In the genomic region with DNA sequence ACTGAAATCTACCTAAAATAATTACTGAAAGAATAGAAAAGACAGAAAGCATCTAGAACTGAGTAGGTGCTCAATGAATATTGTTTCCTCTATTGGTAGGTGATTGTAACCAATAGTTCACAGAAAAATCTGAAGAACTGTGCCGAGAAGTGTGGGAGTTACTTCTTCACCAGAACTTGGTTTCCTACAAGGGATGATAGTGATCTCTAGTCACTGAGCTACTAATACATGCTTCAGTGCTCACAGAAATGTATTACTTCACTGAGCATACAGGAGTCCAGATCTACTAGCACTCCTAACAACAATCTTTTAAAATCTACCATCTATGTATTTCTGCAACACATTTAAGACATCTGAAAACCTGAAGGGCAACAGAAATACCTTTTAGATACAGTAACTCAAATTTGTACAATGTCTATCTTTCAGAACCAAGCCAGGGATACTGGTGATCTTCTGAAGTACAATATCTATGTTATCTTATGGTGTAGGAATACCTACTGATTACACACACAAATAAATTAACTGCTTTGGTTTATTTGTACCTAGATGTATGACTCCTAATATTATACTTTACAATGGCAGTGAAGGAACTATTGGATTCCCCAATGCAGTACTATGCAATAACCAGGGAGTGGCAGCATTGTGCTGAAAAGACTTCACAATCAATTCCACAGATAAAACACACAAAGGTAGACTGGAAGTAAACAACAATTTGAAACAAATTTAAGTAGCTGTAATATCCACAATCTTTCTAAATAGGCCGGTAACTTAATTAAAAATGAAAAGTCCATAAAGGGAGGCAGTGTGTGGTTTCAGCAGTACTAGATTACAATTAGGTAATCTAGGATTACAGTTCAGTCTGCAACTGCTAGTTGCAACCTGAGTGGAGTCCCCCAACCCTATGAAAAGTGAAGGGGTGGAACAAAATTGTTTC, we compare ENCODE assay signal across 8 cellular contexts.
DNase-seq lines count a peak whose midpoint lies in the region; ATAC-seq and TF ChIP-seq lines count a peak whose summit lies in the region.

No MANE protein-coding gene starts in this region.

- TF ChIP-seq CTCF in LNCaP clone FGC (IDR thresholded peaks at IDR 0.05; ENCODE audit: control insufficient read depth, extremely low read depth, insufficient read depth) (peak; percentile 80), colonic mucosa (IDR thresholded peaks at IDR 0.05) (peak; percentile 97), lower lobe of right lung (IDR thresholded peaks at IDR 0.05) (peak; percentile 90), upper lobe of right lung (IDR thresholded peaks at IDR 0.05) (peak; percentile 98)

- H3K4me3 ChIP-seq in LNCaP clone FGC (ENCODE audit: low read depth, low read length) (no peak overlapping the region), colonic mucosa (no peak overlapping the region), lower lobe of right lung (no peak overlapping the region), upper lobe of right lung (no peak overlapping the region)

- DNase-seq in AG08395 (ENCODE audit: low spot score) (peak; percentile 49), GM03348 (ENCODE audit: low spot score) (peak; percentile 60), LNCaP clone FGC (ENCODE audit: low read depth) (no peak), SHP77 treated with DMSO at 0.1 percent for 48 hours (lab: John Stamatoyannopoulos, UW) (peak; percentile 17), colonic mucosa (peak; percentile 38), lower lobe of right lung (no peak), upper lobe of right lung (no peak), HuH-7.5 (ENCODE audit: low spot score) (no peak)

- H3K27ac ChIP-seq in colonic mucosa = no peak overlapping the region
- no peak overlapping the region for H3K27ac ChIP-seq in lower lobe of right lung
- H3K27ac ChIP-seq in upper lobe of right lung = no peak overlapping the region

- no peak overlapping the region for H3K9ac ChIP-seq in colonic mucosa (ENCODE audit: low read depth in 2 of 2, low read length in 2 of 2)

- H3K4me1 ChIP-seq in colonic mucosa (no peaks in the 10 kb centered on the region), lower lobe of right lung (peaks cover 14% of the 10 kb centered on the region), upper lobe of right lung (no peaks in the 10 kb centered on the region)

- intact Hi-C loops in colonic mucosa (cut with DNase I) (loop anchor here (2.0 kb wide), 2 partner anchors 166 to 288 kb away; no protein-coding TSS in a partner anchor), lower lobe of right lung (cut with DNase I) (loop anchor here (10.0 kb wide), 1 partner anchor 114 kb away; no protein-coding TSS in a partner anchor), upper lobe of right lung (cut with DNase I) (loop anchor here (2.0 kb wide), 1 partner anchor 166 kb away; no protein-coding TSS in a partner anchor)

- ATAC-seq in lower lobe of right lung (peak; percentile 81 to 87), upper lobe of right lung (peak; percentile 90)

- H3K36me3 ChIP-seq in colonic mucosa (no peaks in the 10 kb centered on the region), lower lobe of right lung (no peaks in the 10 kb centered on the region), upper lobe of right lung (no peaks in the 10 kb centered on the region)

- H3K9me3 ChIP-seq in colonic mucosa = no peaks in the 10 kb centered on the region
- H3K9me3 ChIP-seq in lower lobe of right lung = no peaks in the 10 kb centered on the region
- H3K9me3 ChIP-seq in upper lobe of right lung = no peaks in the 10 kb centered on the region

- H3K27me3 ChIP-seq in colonic mucosa (no peaks in the 10 kb centered on the region), lower lobe of right lung (ENCODE audit: low read depth) (no peaks in the 10 kb centered on the region), upper lobe of right lung (no peaks in the 10 kb centered on the region)

Comparison
In these comparisons a context has a peak if more than half of its experiments do, and no peak if none do; other contexts are left out.
1. DNase-seq: peak in AG08395 (single experiment), GM03348 (single experiment), SHP77 treated with DMSO at 0.1 percent for 48 hours (single experiment) and colonic mucosa (single experiment); none in LNCaP clone FGC (single experiment), lower lobe of right lung (single experiment), upper lobe of right lung (single experiment) and HuH-7.5 (single experiment).
2. Peak in every context shown above with its lines, with median percentiles within 50 percentile points of each other: CTCF ChIP-seq.